Comparison of ENCODE assay signal across 22 cellular contexts in the genomic region with DNA sequence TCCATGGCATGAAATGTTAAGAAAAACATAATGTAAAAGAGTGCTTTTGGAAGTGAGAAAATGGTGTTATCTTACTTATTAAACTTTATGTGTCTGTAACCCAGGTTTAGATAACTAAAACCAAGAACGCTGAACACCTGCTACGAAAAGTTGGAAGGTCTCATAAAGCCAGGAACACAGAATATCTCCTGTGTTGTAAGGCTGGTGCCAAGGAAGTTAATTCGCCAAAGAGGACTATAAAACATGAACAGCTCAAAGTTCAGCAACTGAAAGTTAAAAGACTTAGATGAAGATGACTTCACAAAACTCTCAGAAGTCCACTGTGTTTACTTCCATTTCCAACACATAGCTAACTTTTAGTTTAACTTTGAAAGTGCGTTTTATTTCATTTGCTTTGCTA. TPM values are rescaled to one million over a fixed set of nuclear protein-coding genes. Genes with fewer than 3 reads are reported as not detected.
DNase-seq lines count a peak whose midpoint lies in the region; ATAC-seq, FAIRE-seq and TF ChIP-seq lines count a peak whose summit lies in the region.
"Had no signal": no experiment of that assay in that cellular context is flagged by ENCODE, and none has a peak within 500 bp of the region (broad histone marks: within the 10 kb centered on the region; RNA-seq: fewer than 3 reads in every experiment).

No MANE protein-coding gene starts in this region.

- WGBS in A549 (ENCODE audit: missing lambda C conversion rate) = 71% methylated on average over 4 of the region's 4 CpGs

- peaks cover 16% of the 10 kb centered on the region for H3K36me3 ChIP-seq in effector memory CD4-positive, alpha-beta T cell (ENCODE audit: control insufficient read depth, insufficient read depth, low read length)

- H3K4me3 ChIP-seq in A549 = no peak overlapping the region
- H3K4me3 ChIP-seq in effector memory CD4-positive, alpha-beta T cell (ENCODE audit: insufficient read depth, low read depth, low read length, poor library complexity, severe bottlenecking) = no peak overlapping the region

- H3K36me3 Mint-ChIP-seq in activated T-helper 17 cell treated with anti-CD3 and anti-CD28 coated beads, Interleukin-2, amount 50 U/mL, for 72 hours (ENCODE audit: low read depth) = peaks cover 47% of the 10 kb centered on the region

- no peaks in the 10 kb centered on the region for H3K9me3 Mint-ChIP-seq in activated T-helper 17 cell treated with anti-CD3 and anti-CD28 coated beads, Interleukin-2, amount 50 U/mL, for 72 hours

- DNase-seq in A549 (ENCODE audit: low read depth in 1 of 2, low spot score in 1 of 2) (no peak), G401 (ENCODE audit: low spot score) (peak; percentile 4), left colon (no peak)
- DNase-seq in activated CD8-positive, alpha-beta memory T cell treated with anti-CD3 and anti-CD28 coated beads, Interleukin-2, amount 50 U/mL, for 48 hours = no peak
- DNase-seq in stimulated activated CD4-positive, alpha-beta T cell treated with anti-CD3 and anti-CD28 coated beads, Interleukin-4, amount 100 ng/mL, for 4 hours = no peak
- no peak for DNase-seq in activated CD4-positive, CD25-positive, alpha-beta regulatory T cell treated with anti-CD3 and anti-CD28 coated beads, Interleukin-2, amount 50 U/mL, for 72 hours
- no peak for DNase-seq in effector memory CD4-positive, alpha-beta T cell
- DNase-seq: EL; GOT3; IMR-90; Karpas-422; NCI-H1105 treated with DMSO at 0.1 percent for 48 hours; NCI-H187 treated with DMSO at 0.1 percent for 48 hours; NCI-H446; NCI-H69; NK-92 treated with Interleukin-12 subunit alpha and Interleukin-12 subunit beta, amount 100 ng/mL, for 24 hours; OCI-M1; RPMI8226; SIG-M5 had no signal

- no peak for ATAC-seq in A549
- ATAC-seq in activated T-helper 17 cell treated with anti-CD3 and anti-CD28 coated beads, Interleukin-2, amount 50 U/mL, for 72 hours (replicated peaks) = no peak
- ATAC-seq in left colon = peak; percentile 89

- H3K4me3 Mint-ChIP-seq in activated T-helper 17 cell treated with anti-CD3 and anti-CD28 coated beads, Interleukin-2, amount 50 U/mL, for 72 hours = peak overlapping the region; percentile 50

- H3K27me3 ChIP-seq in effector memory CD4-positive, alpha-beta T cell (replicated peaks; ENCODE audit: control insufficient read depth, insufficient read depth, low read length, poor library complexity, severe bottlenecking) = no peaks in the 10 kb centered on the region

- TF ChIP-seq POLR2A in A549 (IDR thresholded peaks at IDR 0.05; ENCODE audit: low read length) = no peak

- peak overlapping the region; percentile 93 for H3K27ac Mint-ChIP-seq in activated T-helper 17 cell treated with anti-CD3 and anti-CD28 coated beads, Interleukin-2, amount 50 U/mL, for 72 hours

- TF ChIP-seq RAD21 in A549 (conservative IDR thresholded peaks at IDR 0.05 in 1 of 2, IDR thresholded peaks at IDR 0.05 in 1 of 2) = no peak

- intact Hi-C loops in left colon (cut with DNase I, micrococcal nuclease) = no loop called here

- peaks cover 64% of the 10 kb centered on the region for H3K4me1 ChIP-seq in A549
- peaks cover 27% of the 10 kb centered on the region for H3K4me1 ChIP-seq in effector memory CD4-positive, alpha-beta T cell (ENCODE audit: control insufficient read depth, insufficient read depth, low read length, poor library complexity, severe bottlenecking)

- POLR2A ChIA-PET in A549 (lab: Yijun Ruan, JAX) = no interaction called here

- no peaks in the 10 kb centered on the region for H3K27me3 Mint-ChIP-seq in activated T-helper 17 cell treated with anti-CD3 and anti-CD28 coated beads, Interleukin-2, amount 50 U/mL, for 72 hours

- in situ Hi-C loops in G401 (cut with HindIII; ENCODE audit: low sequenced_read_pairs) = no loop called here

- peaks cover 72% of the 10 kb centered on the region for H3K4me1 Mint-ChIP-seq in activated T-helper 17 cell treated with anti-CD3 and anti-CD28 coated beads, Interleukin-2, amount 50 U/mL, for 72 hours

- TF ChIP-seq EP300 in A549 (IDR thresholded peaks at IDR 0.05) = no peak

- H3K27ac ChIP-seq in A549 = no peak overlapping the region
- no peak overlapping the region for H3K27ac ChIP-seq in effector memory CD4-positive, alpha-beta T cell (ENCODE audit: insufficient read depth, low read length, poor library complexity, severe bottlenecking)
- H3K27ac ChIP-seq: C4-2B had no signal

- H3K4me2 ChIP-seq in A549 = peak overlapping the region; percentile 3; the same call in 1 of the 3 replicates

- no peak for TF ChIP-seq CTCF in A549 (IDR thresholded peaks at IDR 0.05)

- H3K9me3 ChIP-seq in A549 = 0 out of 3 replicates have a peak, but pooled peaks cover 3% of the 10 kb centered on the region
- no peaks in the 10 kb centered on the region for H3K9me3 ChIP-seq in effector memory CD4-positive, alpha-beta T cell (ENCODE audit: control insufficient read depth, low read length)

- FAIRE-seq in A549 (lab: Jason Lieb, UNC) = no peak

- CTCF ChIA-PET in A549 (lab: Yijun Ruan, JAX) = no interaction called here

TF ChIP-seq in A549, 52 proteins besides CTCF, POLR2A, EP300 and RAD21:
- TF ChIP-seq ZC3H11A (IDR thresholded peaks at IDR 0.05) = no peak
- no peak for TF ChIP-seq HOXA7 (CRISPR knock-in tag; IDR thresholded peaks at IDR 0.05)
- no peak for TF ChIP-seq CHD2 (IDR thresholded peaks at IDR 0.05; ENCODE audit: low read length, partially characterized antibody)
- TF ChIP-seq, protein P1, sequence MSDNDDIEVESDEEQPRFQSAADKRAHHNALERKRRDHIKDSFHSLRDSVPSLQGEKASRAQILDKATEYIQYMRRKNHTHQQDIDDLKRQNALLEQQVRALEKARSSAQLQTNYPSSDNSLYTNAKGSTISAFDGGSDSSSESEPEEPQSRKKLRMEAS (IDR thresholded peaks at IDR 0.05) = no peak
- TF ChIP-seq, protein P2, sequence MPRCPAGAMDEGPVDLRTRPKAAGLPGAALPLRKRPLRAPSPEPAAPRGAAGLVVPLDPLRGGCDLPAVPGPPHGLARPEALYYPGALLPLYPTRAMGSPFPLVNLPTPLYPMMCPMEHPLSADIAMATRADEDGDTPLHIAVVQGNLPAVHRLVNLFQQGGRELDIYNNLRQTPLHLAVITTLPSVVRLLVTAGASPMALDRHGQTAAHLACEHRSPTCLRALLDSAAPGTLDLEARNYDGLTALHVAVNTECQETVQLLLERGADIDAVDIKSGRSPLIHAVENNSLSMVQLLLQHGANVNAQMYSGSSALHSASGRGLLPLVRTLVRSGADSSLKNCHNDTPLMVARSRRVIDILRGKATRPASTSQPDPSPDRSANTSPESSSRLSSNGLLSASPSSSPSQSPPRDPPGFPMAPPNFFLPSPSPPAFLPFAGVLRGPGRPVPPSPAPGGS (IDR thresholded peaks at IDR 0.05) = no peak
- no peak for TF ChIP-seq RNF2 (IDR thresholded peaks at IDR 0.05; ENCODE audit: borderline replicate concordance, low read depth)

RNA-seq across cellular contexts. Expression of gene GPRIN3, which starts 54.3 kb away (rescaled TPM):
- polyA plus RNA-seq in A549 (2011; rRNA removed) = 18.7 and 23.2 TPM in 2 replicates
- polyA plus RNA-seq in A549 (2012; cell fraction: cytosol; rRNA removed) = 1.9 and 2.6 TPM in 2 replicates
- polyA plus RNA-seq in A549 (2012; cell fraction: nucleus; rRNA removed) = 2.9 and 4.5 TPM in 2 replicates
- 5.8 to 6.8 TPM (median 6.4 TPM) in 3 replicates for polyA plus RNA-seq in A549 (2017; fragmentation: RNase III; extraction: RNeasy Plus Mini Kit Qiagen cat#74134 plus additional on column Dnase treatment)
- 47.3 and 56.1 TPM in 2 replicates for polyA minus RNA-seq in A549 (2011; rRNA and poly(A)+ RNA removed)
- 0.55 and 1.5 TPM in 2 replicates for total RNA-seq in G401 (2014; rRNA removed; shearing (Covaris generic))
- 10 to 100 TPM; 43.5 to 69.7 TPM for total RNA-seq in activated T-helper 17 cell treated with anti-CD3 and anti-CD28 coated beads, Interleukin-2, amount 50 U/mL, for 72 hours
- 10 to 100 TPM; 16.6 to 21.1 TPM for total RNA-seq in left colon
- total RNA-seq: A673 had no signal
- polyA plus RNA-seq: IMR-90 had no signal
